8 cellular contexts compared by ENCODE assay signal in the genomic region with DNA sequence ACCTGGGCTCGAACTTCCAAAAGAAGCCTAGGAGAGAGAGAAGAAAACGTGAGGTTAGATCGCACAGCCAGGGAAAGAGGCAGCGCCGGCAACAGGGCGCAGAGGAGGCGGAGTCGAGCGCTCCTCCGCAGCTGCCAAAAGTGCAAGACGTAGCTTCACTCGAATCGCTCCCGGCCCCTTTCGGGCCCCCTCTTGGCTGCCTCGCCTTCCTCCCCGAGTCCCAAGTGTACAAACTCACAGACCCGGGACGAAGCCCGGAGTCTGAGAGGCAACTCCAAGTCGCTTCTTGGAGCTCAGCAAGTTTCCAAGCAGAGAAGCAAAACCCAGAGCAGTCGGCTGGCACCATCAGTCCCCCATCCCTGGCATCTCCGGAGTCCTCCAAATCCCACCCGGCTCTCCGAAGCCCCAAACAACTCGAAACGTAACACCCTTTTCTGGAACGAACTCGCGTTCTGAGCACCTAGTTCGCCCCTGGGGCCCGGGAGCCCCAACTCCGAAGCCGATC. TPM values are rescaled to one million over a fixed set of nuclear protein-coding genes. Genes with fewer than 3 reads are reported as not detected.
DNase-seq lines count a peak whose midpoint lies in the region; ATAC-seq and TF ChIP-seq lines count a peak whose summit lies in the region.

No MANE protein-coding gene starts in this region.

- DNase-seq in DMS 273 (lab: John Stamatoyannopoulos, UW; ENCODE audit: unreplicated experiment) (peak; percentile 84), iris pigment epithelial cell (ENCODE audit: low read depth) (peak; percentile 73), spleen (peak; percentile 89), SHP77 treated with DMSO at 0.1 percent for 48 hours (lab: John Stamatoyannopoulos, UW) (no peak)
- peak; percentile 36 for DNase-seq in central memory CD4-positive, alpha-beta T cell

- no peak for TF ChIP-seq POLR2A in spleen (IDR thresholded peaks at IDR 0.05)

- peak overlapping the region; percentile 80 to 97 (median 92) for H3K4me3 ChIP-seq in spleen

- ATAC-seq in GM21529 (IDR thresholded peaks at IDR 0.05; ENCODE audit: unreplicated experiment) = peak; percentile 49
- peak; percentile 35 to 36 for ATAC-seq in activated CD4-positive, CD25-positive, alpha-beta regulatory T cell treated with anti-CD3 and anti-CD28 coated beads, Interleukin-2, amount 50 U/mL, for 24 hours

- peaks cover 4 to 49% (median 25%) of the 10 kb centered on the region in 6 donors for H3K4me1 ChIP-seq in spleen

- WGBS in spleen, 5 donors = 0 to 1% (median 1%) methylated on average over 27 to 34 of the region's 34 CpGs

- H3K36me3 ChIP-seq in KOPT-K1 (ENCODE audit: insufficient read depth, low read length) (peaks cover 17% of the 10 kb centered on the region; the same call in 1 of the 2 replicates), spleen (peaks cover 0 to 26% (median 7%) of the 10 kb centered on the region in 6 donors)

- no peak for TF ChIP-seq CTCF in spleen (IDR thresholded peaks at IDR 0.05 in 8 of 11, conservative IDR thresholded peaks at IDR 0.05 in 3 of 11)

- intact Hi-C loops in spleen (cut with DNase I; ENCODE audit: low total_unique reads) = no loop called here

- H3K9me3 ChIP-seq in KOPT-K1 (ENCODE audit: insufficient read depth, low read length, poor library complexity, severe bottlenecking) = no peaks in the 10 kb centered on the region
- no peaks in the 10 kb centered on the region for H3K9me3 ChIP-seq in spleen

- H3K27ac ChIP-seq in KOPT-K1 (ENCODE audit: low read depth, low read length, poor library complexity, severe bottlenecking) = peak overlapping the region; percentile 28
- peak overlapping the region; percentile 39 to 91 (median 81) for H3K27ac ChIP-seq in spleen

- H3K27me3 ChIP-seq in spleen (replicated peaks in 1 of 7) = peaks cover 0 to 6% (median 0%) of the 10 kb centered on the region in 7 donors

RNA-seq across cellular contexts. Expression of gene MIER3, which starts 1.2 kb away (rescaled TPM):
- total RNA-seq in spleen = 10 to 100 TPM; 12.8 to 24.6 (median 18.4) TPM
- 1 to 10 TPM; 5.3 to 6.2 (median 6.0) TPM for polyA plus RNA-seq in spleen

RNA-seq across cellular contexts. Expression of gene SETD9, which starts 41.3 kb away (rescaled TPM):
- total RNA-seq in spleen = 1 to 10 TPM; 5.6 to 6.2 (median 6.1) TPM
- polyA plus RNA-seq in spleen = 1 to 10 TPM; 3.7 to 5.9 (median 4.3) TPM
